22 cellular contexts compared by ENCODE assay signal in genomic region chrY:12855791-12856275, GRCh38. TPM values are rescaled to one million over a fixed set of nuclear protein-coding genes. Genes with fewer than 3 reads are reported as not detected.
"Had no signal": no experiment of that assay in that cellular context is flagged by ENCODE, and none has a peak within 500 bp of the region (broad histone marks: within the 10 kb centered on the region; RNA-seq: fewer than 3 reads in every experiment).

No MANE protein-coding gene starts in this region.

- ATAC-seq: activated T-helper 17 cell treated with anti-CD3 and anti-CD28 coated beads, Interleukin-2, amount 50 U/mL, for 72 hours; left lung; natural killer cell treated with Interleukin-12 subunit alpha and Interleukin-12 subunit beta and Interleukin-15 and Interleukin-18, amount 100 ng/mL, for 72 hours had no signal

- H3K27me3 Mint-ChIP-seq: activated T-helper 17 cell treated with anti-CD3 and anti-CD28 coated beads, Interleukin-2, amount 50 U/mL, for 72 hours; natural killer cell treated with Interleukin-12 subunit alpha and Interleukin-12 subunit beta and Interleukin-15 and Interleukin-18, amount 100 ng/mL, for 72 hours had no signal

- H3K9me3 Mint-ChIP-seq: activated T-helper 17 cell treated with anti-CD3 and anti-CD28 coated beads, Interleukin-2, amount 50 U/mL, for 72 hours; natural killer cell treated with Interleukin-12 subunit alpha and Interleukin-12 subunit beta and Interleukin-15 and Interleukin-18, amount 100 ng/mL, for 72 hours had no signal

- DNase-seq: activated CD4-positive, alpha-beta T cell treated with anti-CD3 and anti-CD28 coated beads, Interleukin-2, amount 50 U/mL, for 4 hours; activated CD4-positive, CD25-positive, alpha-beta regulatory T cell treated with anti-CD3 and anti-CD28 coated beads, Interleukin-2, amount 50 U/mL, for 72 hours; activated naive CD4-positive, alpha-beta T cell treated with Interleukin-2 at 50 U/mL for 16 hours; caudate nucleus; cortex of kidney; effector CD4-positive, alpha-beta T cell; hippocampal formation; left lung; mammary epithelial cell; nucleus accumbens; stimulated activated CD4-positive, alpha-beta T cell treated with anti-CD3 and anti-CD28 coated beads, Interleukin-15, amount 100 ng/mL, for 24 hours; stimulated activated CD4-positive, alpha-beta T cell treated with anti-CD3 and anti-CD28 coated beads, Interleukin-4, amount 100 ng/mL, for 24 hours; stimulated activated naive CD4-positive, alpha-beta T cell; tibial artery had no signal

- H3K27ac Mint-ChIP-seq: activated T-helper 17 cell treated with anti-CD3 and anti-CD28 coated beads, Interleukin-2, amount 50 U/mL, for 72 hours; natural killer cell treated with Interleukin-12 subunit alpha and Interleukin-12 subunit beta and Interleukin-15 and Interleukin-18, amount 100 ng/mL, for 72 hours had no signal

- H3K27ac ChIP-seq: left lung, skin epidermis, tibial artery had no signal

- H3K4me1 ChIP-seq: left lung, tibial artery had no signal

- H3K9me3 ChIP-seq: left lung, tibial artery had no signal

- H3K27me3 ChIP-seq: left lung, tibial artery had no signal

- H3K4me1 Mint-ChIP-seq: activated T-helper 17 cell treated with anti-CD3 and anti-CD28 coated beads, Interleukin-2, amount 50 U/mL, for 72 hours had no signal

- H3K4me3 Mint-ChIP-seq: activated T-helper 17 cell treated with anti-CD3 and anti-CD28 coated beads, Interleukin-2, amount 50 U/mL, for 72 hours; natural killer cell treated with Interleukin-12 subunit alpha and Interleukin-12 subunit beta and Interleukin-15 and Interleukin-18, amount 100 ng/mL, for 72 hours had no signal

- H3K4me3 ChIP-seq: left lung, skin epidermis, tibial artery had no signal

- FAIRE-seq: keratinocyte, urothelium cell line had no signal

RNA-seq across cellular contexts. Expression of gene DDX3Y, which starts 48.8 kb away (rescaled TPM):
- total RNA-seq: fibroblast of lung, mammary epithelial cell, mononuclear cell, posterior vena cava had no signal
- polyA plus RNA-seq: keratinocyte, mammary epithelial cell had no signal
